ENCODE assay signal across 8 cellular contexts in genomic region chr7:100335566-100336466, GRCh38. TPM values are rescaled to one million over a fixed set of nuclear protein-coding genes. Genes with fewer than 3 reads are reported as not detected.
DNase-seq lines count a peak whose midpoint lies in the region; TF ChIP-seq lines count a peak whose summit lies in the region.
"Not testable (repeated sequence)": the region's sequence is repeated elsewhere in the genome, so short reads cannot be mapped to it uniquely, and the experiment has no call there.

No MANE protein-coding gene starts in this region.

- H3K9ac ChIP-seq in MM.1S (ENCODE audit: low read length): peak overlapping the region; percentile 92
- peak overlapping the region; percentile 50 for H3K9ac ChIP-seq in neural progenitor cell
- peak overlapping the region; percentile 64 to 66 for H3K9ac ChIP-seq in stomach smooth muscle (ENCODE audit: low read length in 2 of 2)

- peak overlapping the region; percentile 94 for H3K4me3 Mint-ChIP-seq in neural progenitor cell

- peak overlapping the region; percentile 92 for H3K4me3 ChIP-seq in HAP-1
- peak overlapping the region; percentile 91 for H3K4me3 ChIP-seq in MM.1S (ENCODE audit: low read length)
- H3K4me3 ChIP-seq in foreskin fibroblast (ENCODE audit: low read depth in 1 of 2, low read length in 2 of 2): peak overlapping the region; percentile 65 to 69
- peak overlapping the region; percentile 58 for H3K4me3 ChIP-seq in neural progenitor cell
- H3K4me3 ChIP-seq in stomach smooth muscle (ENCODE audit: low read length in 2 of 2): peak overlapping the region; percentile 75 to 87

- TF ChIP-seq CTCF in MM.1S (IDR thresholded peaks at IDR 0.05; ENCODE audit: low read length); foreskin fibroblast (IDR thresholded peaks at IDR 0.05; ENCODE audit: low read depth, low read length): not testable (repeated sequence)
- peak; percentile 8 for TF ChIP-seq CTCF in neural progenitor cell (IDR thresholded peaks at IDR 0.05)

- not testable (repeated sequence) for H3K27me3 ChIP-seq in HAP-1 (ENCODE audit: low read depth); MM.1S (replicated peaks; ENCODE audit: insufficient read depth, low read length); neural progenitor cell; stomach smooth muscle (ENCODE audit: control insufficient read depth in 1 of 2, insufficient read depth in 2 of 2, low read length in 2 of 2)

- not testable (repeated sequence) for H3K4me1 ChIP-seq in HAP-1; MM.1S (ENCODE audit: low read length); neural progenitor cell; stomach smooth muscle (ENCODE audit: control insufficient read depth, insufficient read depth, low read length)

- in situ Hi-C loops in G401 (cut with HindIII; ENCODE audit: low sequenced_read_pairs); HAP-1 (cut with MboI; ENCODE audit: low sequenced_read_pairs): not testable (repeated sequence)

- not testable (repeated sequence) for H3K9me3 ChIP-seq in HAP-1; MM.1S (replicated peaks; ENCODE audit: insufficient read depth, low read length); neural progenitor cell (ENCODE audit: low read depth); stomach smooth muscle (ENCODE audit: control insufficient read depth in 2 of 2, low read length in 2 of 2)

- DNase-seq in G401 (ENCODE audit: low spot score) (peak; percentile 94), HAP-1 (ENCODE audit: low spot score in 2 of 2) (peak; percentile 76 to 96), MM.1S (peak; percentile 89), SHP77 treated with DMSO at 0.1 percent for 48 hours (lab: John Stamatoyannopoulos, UW) (peak; percentile 82), activated gamma-delta T cell treated with Interleukin-2 at 50 U/mL for 16 hours (peak; percentile 80), foreskin fibroblast (peak; percentile 88 to 94), neural progenitor cell (ENCODE audit: low spot score) (peak; percentile 94)

- H3K36me3 ChIP-seq in HAP-1 (replicated peaks): peaks cover 12% of the 10 kb centered on the region
- not testable (repeated sequence) for H3K36me3 ChIP-seq in MM.1S (replicated peaks; ENCODE audit: insufficient read depth, low read length); neural progenitor cell; stomach smooth muscle (ENCODE audit: control insufficient read depth in 2 of 2, insufficient read depth in 2 of 2, low read length in 2 of 2)

- peaks cover 19% of the 10 kb centered on the region for H3K79me2 ChIP-seq in MM.1S (ENCODE audit: low read length)
- peaks cover 56% of the 10 kb centered on the region for H3K79me2 ChIP-seq in neural progenitor cell (ENCODE audit: low read depth)

- H2AFZ ChIP-seq in MM.1S (ENCODE audit: low read length) (0 out of 2 replicates have a peak overlapping the region, but pooled peaks have one; percentile 27), neural progenitor cell (replicated peaks) (peak overlapping the region; percentile 20)

- H3K36me3 Mint-ChIP-seq in neural progenitor cell: not testable (repeated sequence)

- not testable (repeated sequence) for H3K4me1 Mint-ChIP-seq in neural progenitor cell

- H3K27ac ChIP-seq in MM.1S (ENCODE audit: low read length) (peak overlapping the region; percentile 94), neural progenitor cell (peak overlapping the region; percentile 71), stomach smooth muscle (ENCODE audit: low read length) (peak overlapping the region; percentile 82)

- not testable (repeated sequence) for H3F3A ChIP-seq in MM.1S (ENCODE audit: insufficient read depth, low read length); neural progenitor cell (ENCODE audit: low read depth)

- H3K9me3 Mint-ChIP-seq in neural progenitor cell: not testable (repeated sequence)

- not testable (repeated sequence) for H3K9me2 ChIP-seq in MM.1S (replicated peaks; ENCODE audit: insufficient read depth, low read length)

- H3K4me2 ChIP-seq in MM.1S (ENCODE audit: low read depth, low read length) (peak overlapping the region; percentile 32; the same call in 1 of the 2 replicates), neural progenitor cell (peak overlapping the region; percentile 94)

- peak overlapping the region; percentile 78 for H3K27ac Mint-ChIP-seq in neural progenitor cell

- not testable (repeated sequence) for H4K20me1 ChIP-seq in MM.1S (ENCODE audit: insufficient read depth, low read length); neural progenitor cell (ENCODE audit: low read depth)

- H3K27me3 Mint-ChIP-seq in neural progenitor cell (ENCODE audit: insufficient read depth, low read depth): not testable (repeated sequence)

RNA-seq across cellular contexts. Expression of gene PILRB, which starts 22.1 kb away (rescaled TPM):
- 14.7 and 21.5 TPM in 2 replicates for total RNA-seq in G401 (2014; rRNA removed; shearing (Covaris generic))
- 19.3 and 43.6 TPM in 2 replicates for total RNA-seq in neural progenitor cell (ENCODE audit: low replicate concordance)

RNA-seq across cellular contexts. Expression of gene SPDYE3, which starts 28.3 kb away (rescaled TPM):
- not detected in 2 replicates for total RNA-seq in G401 (2014; rRNA removed; shearing (Covaris generic))
- total RNA-seq in neural progenitor cell (ENCODE audit: low replicate concordance): not detected in 2 replicates

RNA-seq across cellular contexts. Expression of gene PILRA, which starts 37.5 kb away (rescaled TPM):
- total RNA-seq in G401 (2014; rRNA removed; shearing (Covaris generic)): 1.6 TPM in 1 of 2 replicates, not detected in the other
- 0.68 and 6.7 TPM in 2 replicates for total RNA-seq in neural progenitor cell (ENCODE audit: low replicate concordance)

Comparison
In these comparisons a context has a peak if more than half of its experiments do, and no peak if none do; other contexts are left out.
1. Peak in every context shown above with its lines: DNase-seq, H3K4me3 ChIP-seq and H3K27ac ChIP-seq.